ENCODE assay signal across 8 cellular contexts in genomic region chr2:39119732-39120520, GRCh38. TPM values are rescaled to one million over a fixed set of nuclear protein-coding genes. Genes with fewer than 3 reads are reported as not detected.
DNase-seq lines count a peak whose midpoint lies in the region; ATAC-seq and TF ChIP-seq lines count a peak whose summit lies in the region.

No MANE protein-coding gene starts in this region.

- H3K9ac ChIP-seq in BLaER1 (peak overlapping the region; percentile 89), OCI-LY1 (ENCODE audit: low read length) (peak overlapping the region; percentile 94), fibroblast of lung (ENCODE audit: insufficient read depth, low read length) (peak overlapping the region; percentile 75)

- H2AFZ ChIP-seq in OCI-LY1 (ENCODE audit: low read length) (no peak overlapping the region), fibroblast of lung (ENCODE audit: low read length) (peak overlapping the region; percentile 40)

- H3K36me3 Mint-ChIP-seq in naive thymus-derived CD8-positive, alpha-beta T cell, result peaks cover 6 to 18% (median 10%) of the 10 kb centered on the region in 3 donors

- H3K4me1 ChIP-seq in BLaER1 (peaks cover 46% of the 10 kb centered on the region), OCI-LY1 (ENCODE audit: insufficient read depth, low read length, severe bottlenecking) (peaks cover 46% of the 10 kb centered on the region), fibroblast of lung (ENCODE audit: control insufficient read depth, extremely low read depth, insufficient read depth, low read length) (peaks cover 2% of the 10 kb centered on the region)

- H3K4me3 Mint-ChIP-seq in naive thymus-derived CD8-positive, alpha-beta T cell, result peak overlapping the region; percentile 84 to 97 (median 94)

- DNase-seq in activated T-helper 1 cell treated with anti-CD3 and anti-CD28 coated beads, Interleukin-2, amount 50 U/mL, for 16 hours (ENCODE audit: low read depth in 1 of 2, low spot score in 1 of 2), result peak; percentile 43 to 52
- peak; percentile 55 to 63 for DNase-seq in fibroblast of lung (ENCODE audit: low read depth in 2 of 2)
- peak; percentile 36 to 72 (median 58) for DNase-seq in naive thymus-derived CD8-positive, alpha-beta T cell
- DNase-seq in substantia nigra (lab: John Stamatoyannopoulos, UW), result peak in 41 of 49 donors; percentile 10 to 74 (median 38)

- H3K9me3 ChIP-seq in BLaER1 (no peaks in the 10 kb centered on the region), OCI-LY1 (ENCODE audit: low read length) (no peaks in the 10 kb centered on the region), fibroblast of lung (ENCODE audit: control insufficient read depth, insufficient read depth, low read depth, low read length) (no peaks in the 10 kb centered on the region)

- no peaks in the 10 kb centered on the region for H3K27me3 Mint-ChIP-seq in naive thymus-derived CD8-positive, alpha-beta T cell

- peaks cover 24% of the 10 kb centered on the region for H3K36me3 ChIP-seq in BLaER1
- peaks cover 20% of the 10 kb centered on the region for H3K36me3 ChIP-seq in OCI-LY1 (ENCODE audit: insufficient read depth, low read length)
- no peaks in the 10 kb centered on the region for H3K36me3 ChIP-seq in fibroblast of lung (ENCODE audit: control insufficient read depth, insufficient read depth, low read length)

- peak overlapping the region; percentile 89 for H3K27ac ChIP-seq in BLaER1
- H3K27ac ChIP-seq in OCI-LY1 (ENCODE audit: low read depth, low read length, poor library complexity, severe bottlenecking), result peak overlapping the region; percentile 52
- peak overlapping the region; percentile 71 for H3K27ac ChIP-seq in fibroblast of lung (ENCODE audit: insufficient read depth, low read length)
- H3K27ac ChIP-seq in substantia nigra (ENCODE audit: low read depth, low read length, poor library complexity, severe bottlenecking), result peak overlapping the region; percentile 16

- H3K4me2 ChIP-seq in BLaER1, result peak overlapping the region; percentile 88
- H3K4me2 ChIP-seq in OCI-LY1 (ENCODE audit: low read length), result peak overlapping the region; percentile 92
- H3K4me2 ChIP-seq in fibroblast of lung (ENCODE audit: extremely low read depth, insufficient read depth, low read length), result peak overlapping the region; percentile 71

- H3F3A ChIP-seq in OCI-LY1 (ENCODE audit: insufficient read depth, low read length), result no peaks in the 10 kb centered on the region

- peak overlapping the region; percentile 86 to 94 (median 90) for H3K27ac Mint-ChIP-seq in naive thymus-derived CD8-positive, alpha-beta T cell

- H3K4me3 ChIP-seq in BLaER1, result peak overlapping the region; percentile 92
- peak overlapping the region; percentile 88 for H3K4me3 ChIP-seq in OCI-LY1 (ENCODE audit: low read depth, low read length, poor library complexity, severe bottlenecking)
- peak overlapping the region; percentile 42 to 95 (median 78) for H3K4me3 ChIP-seq in fibroblast of lung (replicated peaks in 1 of 4; ENCODE audit: control extremely low read depth in 1 of 4, insufficient read depth in 1 of 4, low read depth in 3 of 4, low read length in 4 of 4)

- POLR2A ChIA-PET in naive thymus-derived CD8-positive, alpha-beta T cell (lab: Charles Lee), result interaction anchor here (0.5 to 4.7 kb wide), 16 partner anchors 8 to 450 kb away, joined by 3 to 107 read pairs (median 8); partner anchors contain the start of gene SRSF7

- peaks cover 53% of the 10 kb centered on the region for H4K20me1 ChIP-seq in BLaER1
- H4K20me1 ChIP-seq in OCI-LY1 (ENCODE audit: insufficient read depth, low read length), result no peaks in the 10 kb centered on the region
- H4K20me1 ChIP-seq in fibroblast of lung (ENCODE audit: control insufficient read depth, extremely low read depth, insufficient read depth, low read length), result no peaks in the 10 kb centered on the region

- H3K27me3 ChIP-seq in BLaER1, result no peaks in the 10 kb centered on the region
- no peaks in the 10 kb centered on the region for H3K27me3 ChIP-seq in OCI-LY1 (ENCODE audit: insufficient read depth, low read length)
- H3K27me3 ChIP-seq in fibroblast of lung (ENCODE audit: control insufficient read depth, insufficient read depth, low read length), result no peaks in the 10 kb centered on the region

- H3K79me2 ChIP-seq in OCI-LY1 (ENCODE audit: insufficient read depth, low read length), result peaks cover 52% of the 10 kb centered on the region
- H3K79me2 ChIP-seq in fibroblast of lung (ENCODE audit: control insufficient read depth, insufficient read depth, low read length), result peaks cover 45% of the 10 kb centered on the region

- no peaks in the 10 kb centered on the region for H3K9me2 ChIP-seq in OCI-LY1 (ENCODE audit: low read depth, low read length)

- TF ChIP-seq CTCF in OCI-LY1 (IDR thresholded peaks at IDR 0.05; ENCODE audit: low read length) (peak; percentile 30; the same call in 1 of the 2 replicates), fibroblast of lung (conservative IDR thresholded peaks at IDR 0.05 in 1 of 2, IDR thresholded peaks at IDR 0.05 in 1 of 2; ENCODE audit: low read depth in 1 of 2, low read length in 2 of 2) (no peak)

- peaks cover 39 to 73% (median 69%) of the 10 kb centered on the region in 4 donors for H3K4me1 Mint-ChIP-seq in naive thymus-derived CD8-positive, alpha-beta T cell

- no peaks in the 10 kb centered on the region for H3K9me3 Mint-ChIP-seq in naive thymus-derived CD8-positive, alpha-beta T cell

- ATAC-seq in GM18909 (IDR thresholded peaks at IDR 0.05; ENCODE audit: poor library complexity, unreplicated experiment) (peak; percentile 40), HG03159 (IDR thresholded peaks at IDR 0.05; ENCODE audit: unreplicated experiment) (peak; percentile 38)
- ATAC-seq in naive thymus-derived CD8-positive, alpha-beta T cell, result peak; percentile 23 to 45

RNA-seq across cellular contexts. Expression of gene SOS1, which starts 0.9 kb away (rescaled TPM):
- total RNA-seq in fibroblast of lung, result 15.9 and 27.6 TPM in 2 replicates
- polyA plus RNA-seq in fibroblast of lung, result 20.2 and 24.9 TPM in 2 replicates
- 10.9 and 14.4 TPM in 2 replicates for polyA plus RNA-seq in fibroblast of lung (2012)
- polyA minus RNA-seq in fibroblast of lung (ENCODE audit: low replicate concordance), result 13.5 and 19.0 TPM in 2 replicates
- 10 to 100 TPM; 42.9 to 51.6 TPM for total RNA-seq in naive thymus-derived CD8-positive, alpha-beta T cell
- polyA plus RNA-seq in naive thymus-derived CD8-positive, alpha-beta T cell, result 10 to 100 TPM; 10.6 to 13.7 (median 11.7) TPM

Comparison
In these comparisons a context has a peak if more than half of its experiments do, and no peak if none do; other contexts are left out.
1. Peak in every context shown above with its lines: DNase-seq, ATAC-seq, H3K4me3 ChIP-seq and H3K27ac ChIP-seq.
2. H3K27ac ChIP-seq: peak in every context shown above with its lines; median percentile 89 in BLaER1; 71 in fibroblast of lung; 52 in OCI-LY1; 16 in substantia nigra.